19 cellular contexts compared by ENCODE assay signal in the genomic region with DNA sequence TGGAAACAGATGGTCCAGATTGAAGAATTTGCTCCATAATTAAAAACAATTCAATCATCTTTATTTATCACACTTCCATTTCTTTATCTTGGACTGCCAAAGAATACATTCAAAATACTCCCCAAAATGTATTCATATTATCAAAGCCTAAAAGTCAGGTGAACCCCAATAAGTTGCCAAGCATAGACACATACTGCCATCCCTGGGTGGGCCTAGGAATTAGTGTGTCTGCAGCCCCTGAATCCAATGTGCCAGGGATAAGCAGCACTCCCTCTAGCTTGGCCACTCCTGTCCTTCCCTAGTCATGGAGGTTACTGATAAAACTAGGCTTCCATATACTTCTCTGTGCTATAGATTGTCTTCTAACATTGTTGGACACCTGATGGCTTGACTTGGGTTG.
"Had no signal": no experiment of that assay in that cellular context is flagged by ENCODE, and none has a peak within 500 bp of the region (broad histone marks: within the 10 kb centered on the region; RNA-seq: fewer than 3 reads in every experiment).

No MANE protein-coding gene starts in this region.

- H3K4me3 Mint-ChIP-seq: activated CD4-positive, alpha-beta T cell treated with anti-CD3 and anti-CD28 coated beads, Interleukin-2, amount 10 ng/mL, durations not matched to agents 7 days and 5 days; activated naive CD4-positive, alpha-beta T cell treated with anti-CD3 and anti-CD28 coated beads, Interleukin-2, amount 10 ng/mL, durations not matched to agents 7 days and 5 days; memory B cell; stimulated activated naive CD8-positive, alpha-beta T cell treated with anti-CD3 and anti-CD28 coated beads, Interleukin-15, amount 100 ng/mL, for 72 hours; T-cell had no signal

- H3K27me3 ChIP-seq: gastrocnemius medialis had no signal

- DNase-seq: activated CD4-positive, alpha-beta T cell treated with anti-CD3 and anti-CD28 coated beads, Interleukin-2, amount 10 ng/mL, durations not matched to agents 7 days and 5 days; activated CD8-positive, alpha-beta memory T cell treated with anti-CD3 and anti-CD28 coated beads, Interleukin-2, amount 50 U/mL, for 4 hours; activated effector memory CD4-positive, alpha-beta T cell treated with Interleukin-2 at 50 U/mL for 16 hours; activated naive CD4-positive, alpha-beta T cell treated with anti-CD3 and anti-CD28 coated beads, Interleukin-2, amount 10 ng/mL, durations not matched to agents 7 days and 5 days; activated T-cell treated with anti-CD3 and anti-CD28 coated beads, Interleukin-2, amount 50 U/mL, for 48 hours; aorta; gastrocnemius medialis; heart left ventricle; kidney glomerular epithelial cell; left ventricle myocardium superior; stimulated activated CD4-positive, alpha-beta T cell treated with anti-CD3 and anti-CD28 coated beads, Interleukin-12 subunit alpha, Interleukin-12 subunit beta, amount 100 ng/mL, for 4 hours; stimulated activated CD4-positive, alpha-beta T cell treated with anti-CD3 and anti-CD28 coated beads, Interleukin-2, amount 100 ng/mL, for 24 hours; stimulated activated naive CD8-positive, alpha-beta T cell treated with anti-CD3 and anti-CD28 coated beads, Interleukin-15, amount 100 ng/mL, for 72 hours; T-cell; transverse colon had no signal

- H3K27ac ChIP-seq: gastrocnemius medialis, heart left ventricle, SK-N-MC, suprapubic skin, transverse colon had no signal

- ATAC-seq: gastrocnemius medialis; heart left ventricle; left ventricle myocardium superior; stimulated activated naive CD8-positive, alpha-beta T cell treated with anti-CD3 and anti-CD28 coated beads, Interleukin-15, amount 100 ng/mL, for 72 hours; T-cell had no signal

- H3K36me3 Mint-ChIP-seq: T-cell had no signal

- H3K4me1 Mint-ChIP-seq: memory B cell had no signal

- H3K9me3 ChIP-seq: gastrocnemius medialis, heart left ventricle, suprapubic skin, transverse colon had no signal

- H3K36me3 ChIP-seq: gastrocnemius medialis, heart left ventricle, suprapubic skin, transverse colon had no signal

- H3K27ac Mint-ChIP-seq: activated CD4-positive, alpha-beta T cell treated with anti-CD3 and anti-CD28 coated beads, Interleukin-2, amount 10 ng/mL, durations not matched to agents 7 days and 5 days; activated naive CD4-positive, alpha-beta T cell treated with anti-CD3 and anti-CD28 coated beads, Interleukin-2, amount 10 ng/mL, durations not matched to agents 7 days and 5 days; memory B cell; progenitor cell of endocrine pancreas; stimulated activated naive CD8-positive, alpha-beta T cell treated with anti-CD3 and anti-CD28 coated beads, Interleukin-15, amount 100 ng/mL, for 72 hours; T-cell had no signal

- H3K4me3 ChIP-seq: gastrocnemius medialis, heart left ventricle, SK-N-MC, suprapubic skin, transverse colon had no signal

- H3K9me3 Mint-ChIP-seq: activated CD4-positive, alpha-beta T cell treated with anti-CD3 and anti-CD28 coated beads, Interleukin-2, amount 10 ng/mL, durations not matched to agents 7 days and 5 days; activated naive CD4-positive, alpha-beta T cell treated with anti-CD3 and anti-CD28 coated beads, Interleukin-2, amount 10 ng/mL, durations not matched to agents 7 days and 5 days; stimulated activated naive CD8-positive, alpha-beta T cell treated with anti-CD3 and anti-CD28 coated beads, Interleukin-15, amount 100 ng/mL, for 72 hours; T-cell had no signal

- H3K4me1 ChIP-seq: gastrocnemius medialis, transverse colon had no signal
